In the genomic region with DNA sequence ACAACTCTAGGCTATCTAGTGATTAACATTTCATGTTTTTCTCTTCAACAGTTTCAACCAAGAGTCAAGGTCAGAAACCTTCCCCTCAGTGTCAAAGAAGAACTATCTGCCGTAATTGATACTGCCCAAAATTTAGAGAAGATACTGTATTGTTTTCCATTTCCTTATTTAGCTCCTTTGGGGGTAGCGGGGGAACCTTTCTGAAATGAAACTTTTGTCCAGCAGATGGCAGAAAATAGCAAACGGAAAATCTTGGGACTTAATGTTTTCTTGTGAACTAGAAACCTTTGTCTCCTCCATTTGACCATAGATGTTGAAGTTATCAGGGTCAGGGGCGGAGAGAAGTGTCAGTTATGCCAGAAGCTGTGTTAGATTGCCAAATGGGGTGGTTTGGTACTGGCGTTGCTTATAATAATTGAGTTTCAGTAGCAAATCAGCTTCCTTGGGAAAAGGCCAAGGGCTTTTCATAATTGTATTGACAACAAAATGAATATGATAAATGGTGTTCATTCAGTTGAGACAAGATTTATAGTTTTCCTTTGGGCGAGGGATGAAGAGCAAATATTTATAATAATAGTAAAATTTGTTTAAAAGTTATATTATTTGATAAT, we compare ENCODE assay signal across 9 cellular contexts.
DNase-seq lines count a peak whose midpoint lies in the region; FAIRE-seq and TF ChIP-seq lines count a peak whose summit lies in the region.
"Had no signal": no experiment of that assay in that cellular context is flagged by ENCODE, and none has a peak within 500 bp of the region (broad histone marks: within the 10 kb centered on the region; RNA-seq: fewer than 3 reads in every experiment).

No MANE protein-coding gene starts in this region.

- intact Hi-C loops in activated T-helper 2 cell treated with anti-CD3 and anti-CD28 coated beads, Interferon-gamma antibody, Interleukin-2, Interleukin-4, amounts not matched to agents 10 μg/mL and 5 μg/mL and 100 μg/mL, durations not matched to agents 14 hours and 24 hours and 36 hours (cut with micrococcal nuclease), result loop anchor here (2.0 kb wide), 1 partner anchor 129 kb away; no protein-coding TSS in a partner anchor

- H4K5ac ChIP-seq in H1 (ENCODE audit: insufficient read length, low read depth, low read length), result no peak overlapping the region

- H3K4me1 ChIP-seq in Peyer's patch (no peaks in the 10 kb centered on the region), H1 (replicated peaks in 1 of 4; ENCODE audit: control insufficient read depth in 3 of 4, insufficient read depth in 4 of 4, low read length in 3 of 4) (no peaks in the 10 kb centered on the region)
- H3K4me1 ChIP-seq: BLaER1 treated with 17β-estradiol and CSF1 and Interleukin-3, amounts not matched to agents 10 nM and 100 nM had no signal

- 0 out of 2 replicates have a peak, but pooled peaks cover 4% of the 10 kb centered on the region for H3K4me1 Mint-ChIP-seq in HFFc6 (ENCODE audit: low read depth)
- H3K4me1 Mint-ChIP-seq in nephron progenitor cell, result peaks cover 18% of the 10 kb centered on the region
- H3K4me1 Mint-ChIP-seq in activated T-helper 2 cell treated with anti-CD3 and anti-CD28 coated beads, Interferon-gamma antibody, Interleukin-2, Interleukin-4, amounts not matched to agents 10 μg/mL and 5 μg/mL and 100 μg/mL, durations not matched to agents 14 hours and 24 hours and 36 hours (ENCODE audit: low read depth), result no peaks in the 10 kb centered on the region

- POLR2A ChIA-PET in H1 (lab: Charles Lee; ENCODE audit: partially characterized antibody), result interaction anchor here (0.8 kb wide), 1 partner anchor 181 kb away, joined by 3 read pairs; the partner anchor contains the start of gene NPM1

- peak; percentile 61 to 66 for TF ChIP-seq RAD21 in H1 (IDR thresholded peaks at IDR 0.05 in 1 of 2, conservative IDR thresholded peaks at IDR 0.05 in 1 of 2; ENCODE audit: low read depth in 2 of 2, low read length in 2 of 2)

- H3K27me3 ChIP-seq in Peyer's patch (no peaks in the 10 kb centered on the region), H1 (replicated peaks in 1 of 4; ENCODE audit: control insufficient read depth in 3 of 4, extremely low read depth in 1 of 4, insufficient read depth in 3 of 4, low read length in 3 of 4) (no peaks in the 10 kb centered on the region)
- H3K27me3 ChIP-seq: BLaER1 treated with 17β-estradiol and CSF1 and Interleukin-3, amounts not matched to agents 10 nM and 100 nM had no signal

- no peaks in the 10 kb centered on the region for H3K79me2 ChIP-seq in H1 (ENCODE audit: control insufficient read depth in 1 of 2, insufficient read depth in 2 of 2, low read length in 2 of 2)

- no peak overlapping the region for H2AK5ac ChIP-seq in H1 (ENCODE audit: low read depth, low read length)

- 59% methylated on average over 6 of the region's 6 CpGs; no CpG with 5 or more reads in 1 of the 2 experiments for WGBS in H1 (ENCODE audit: extremely low coverage in 1 of 2, insufficient coverage in 1 of 2, insufficient read length in 1 of 2, insufficient replicate concordance in 2 of 2, low coverage in 1 of 2, low lambda C conversion rate in 2 of 2, missing lambda C conversion rate in 1 of 2), 2 experiments

- no peak overlapping the region for H2BK12ac ChIP-seq in H1 (ENCODE audit: low read depth, low read length)

- peak; percentile 94 for FAIRE-seq in H1 (lab: Jason Lieb, UNC)

- DNase-seq in NCI-H1105 treated with DMSO at 0.1 percent for 48 hours (lab: John Stamatoyannopoulos, UW), result peak; percentile 10
- DNase-seq in NCI-H1105 (lab: John Stamatoyannopoulos, UW), result no peak
- DNase-seq in HFFc6, result peak; percentile 46
- DNase-seq in Peyer's patch, result no peak
- peak; percentile 13 to 47 for DNase-seq in H1 (ENCODE audit: low read depth in 1 of 2, low spot score in 2 of 2)
- DNase-seq in nephron progenitor cell, result peak; percentile 24
- DNase-seq in activated T-helper 2 cell treated with anti-CD3 and anti-CD28 coated beads, Interferon-gamma antibody, Interleukin-2, Interleukin-4, amounts not matched to agents 10 μg/mL and 5 μg/mL and 100 μg/mL, durations not matched to agents 14 hours and 24 hours and 36 hours (ENCODE audit: low spot score), result no peak
- DNase-seq in activated CD4-positive, CD25-positive, alpha-beta regulatory T cell treated with anti-CD3 and anti-CD28 coated beads, Interleukin-2, amount 50 U/mL, for 72 hours, result no peak

- no peak overlapping the region for H3K18ac ChIP-seq in H1 (ENCODE audit: extremely low read depth, low read length)

- CTCF ChIA-PET in H1 (lab: Charles Lee; ENCODE audit: partially characterized antibody), result interaction anchor here (0.6 to 4.6 kb wide), 26 partner anchors 9 to 310 kb away, joined by 3 to 31 read pairs (median 4); no protein-coding TSS in a partner anchor

- H3K4me2 ChIP-seq in H1 (ENCODE audit: insufficient read depth in 1 of 2, low read depth in 2 of 2, low read length in 2 of 2), result no peak overlapping the region
- H3K4me2 ChIP-seq: BLaER1 treated with 17β-estradiol and CSF1 and Interleukin-3, amounts not matched to agents 10 nM and 100 nM had no signal

- no peaks in the 10 kb centered on the region for H3K36me3 ChIP-seq in Peyer's patch
- no peaks in the 10 kb centered on the region for H3K36me3 ChIP-seq in H1 (ENCODE audit: control insufficient read depth in 2 of 4, insufficient read depth in 4 of 4, low read length in 3 of 4)
- H3K36me3 ChIP-seq: BLaER1 treated with 17β-estradiol and CSF1 and Interleukin-3, amounts not matched to agents 10 nM and 100 nM had no signal

- H3K79me1 ChIP-seq in H1 (ENCODE audit: low read depth, low read length), result no peaks in the 10 kb centered on the region

- no peak overlapping the region for H4K91ac ChIP-seq in H1 (replicated peaks; ENCODE audit: insufficient read length, low read length)

- H3K23ac ChIP-seq in H1 (ENCODE audit: insufficient read length), result no peak overlapping the region

- H3K9me3 Mint-ChIP-seq in HFFc6 (no peaks in the 10 kb centered on the region), nephron progenitor cell (no peaks in the 10 kb centered on the region)
- no peaks in the 10 kb centered on the region for H3K9me3 Mint-ChIP-seq in activated T-helper 2 cell treated with anti-CD3 and anti-CD28 coated beads, Interferon-gamma antibody, Interleukin-2, Interleukin-4, amounts not matched to agents 10 μg/mL and 5 μg/mL and 100 μg/mL, durations not matched to agents 14 hours and 24 hours and 36 hours

- H3K4me3 ChIP-seq in Peyer's patch (no peak overlapping the region), H1 (ENCODE audit: extremely low read depth in 1 of 4, insufficient read depth in 2 of 4, low read depth in 3 of 4, low read length in 4 of 4) (no peak overlapping the region)
- H3K4me3 ChIP-seq: BLaER1 treated with 17β-estradiol and CSF1 and Interleukin-3, amounts not matched to agents 10 nM and 100 nM had no signal

- H3K4ac ChIP-seq in H1 (replicated peaks; ENCODE audit: insufficient read length, low read depth, low read length), result no peak overlapping the region

- no peak overlapping the region for H3K14ac ChIP-seq in H1 (ENCODE audit: insufficient read length)

- H3K9ac ChIP-seq in H1 (replicated peaks in 1 of 4; ENCODE audit: extremely low read depth in 1 of 4, low read depth in 3 of 4, low read length in 3 of 4), result no peak overlapping the region
- H3K9ac ChIP-seq: BLaER1 treated with 17β-estradiol and CSF1 and Interleukin-3, amounts not matched to agents 10 nM and 100 nM had no signal

- no peaks in the 10 kb centered on the region for H4K20me1 ChIP-seq in H1 (replicated peaks in 1 of 2; ENCODE audit: control insufficient read depth in 1 of 2, insufficient read depth in 2 of 2, low read length in 2 of 2)
- H4K20me1 ChIP-seq: BLaER1 treated with 17β-estradiol and CSF1 and Interleukin-3, amounts not matched to agents 10 nM and 100 nM had no signal

- H2BK15ac ChIP-seq in H1 (ENCODE audit: low read length), result no peak overlapping the region

- H3K9me3 ChIP-seq in Peyer's patch, result no peaks in the 10 kb centered on the region
- H3K9me3 ChIP-seq in H1 (ENCODE audit: insufficient read depth in 2 of 2, low read depth in 1 of 2, low read length in 1 of 2), result no peaks in the 10 kb centered on the region
- H3K9me3 ChIP-seq: BLaER1 treated with 17β-estradiol and CSF1 and Interleukin-3, amounts not matched to agents 10 nM and 100 nM had no signal

- peak; percentile 85 for TF ChIP-seq CTCF in HFFc6 (IDR thresholded peaks at IDR 0.05)
- peak in 5 of 6 experiments; percentile 23 to 54 (median 44) for TF ChIP-seq CTCF in Peyer's patch (IDR thresholded peaks at IDR 0.05)
- TF ChIP-seq CTCF in H1 (IDR thresholded peaks at IDR 0.05; ENCODE audit: control extremely low read depth in 1 of 3, insufficient read depth in 1 of 3, low read depth in 1 of 3, low read length in 3 of 3), result peak in 2 of 3 experiments; percentile 43 to 57; a peak in 3 of 4 replicates
- peak; percentile 58 for TF ChIP-seq CTCF in nephron progenitor cell (IDR thresholded peaks at IDR 0.05)

- no peak for TF ChIP-seq EP300 in H1 (IDR thresholded peaks at IDR 0.05; ENCODE audit: borderline replicate concordance in 1 of 2, low read depth in 2 of 2, low read length in 2 of 2)

- H3K36me3 Mint-ChIP-seq in HFFc6 (ENCODE audit: low read depth), result no peaks in the 10 kb centered on the region
- no peaks in the 10 kb centered on the region for H3K36me3 Mint-ChIP-seq in nephron progenitor cell (ENCODE audit: low read depth)
- H3K36me3 Mint-ChIP-seq in activated T-helper 2 cell treated with anti-CD3 and anti-CD28 coated beads, Interferon-gamma antibody, Interleukin-2, Interleukin-4, amounts not matched to agents 10 μg/mL and 5 μg/mL and 100 μg/mL, durations not matched to agents 14 hours and 24 hours and 36 hours (ENCODE audit: low read depth), result no peaks in the 10 kb centered on the region

- H3K27ac Mint-ChIP-seq in HFFc6 (no peak overlapping the region), nephron progenitor cell (no peak overlapping the region)
- H3K27ac Mint-ChIP-seq in activated T-helper 2 cell treated with anti-CD3 and anti-CD28 coated beads, Interferon-gamma antibody, Interleukin-2, Interleukin-4, amounts not matched to agents 10 μg/mL and 5 μg/mL and 100 μg/mL, durations not matched to agents 14 hours and 24 hours and 36 hours, result no peak overlapping the region

- H3K23me2 ChIP-seq in H1 (ENCODE audit: low read depth, low read length), result no peaks in the 10 kb centered on the region

- H3K4me3 Mint-ChIP-seq in HFFc6 (no peak overlapping the region), nephron progenitor cell (no peak overlapping the region)
- no peak overlapping the region for H3K4me3 Mint-ChIP-seq in activated T-helper 2 cell treated with anti-CD3 and anti-CD28 coated beads, Interferon-gamma antibody, Interleukin-2, Interleukin-4, amounts not matched to agents 10 μg/mL and 5 μg/mL and 100 μg/mL, durations not matched to agents 14 hours and 24 hours and 36 hours (ENCODE audit: low read depth)

- H2BK5ac ChIP-seq in H1 (ENCODE audit: low read depth, low read length), result no peak overlapping the region

- H2AFZ ChIP-seq in H1 (ENCODE audit: low read length), result no peak overlapping the region

- H3K27ac ChIP-seq in Peyer's patch (no peak overlapping the region), H1 (ENCODE audit: low read depth, low read length) (no peak overlapping the region)
- H3K27ac ChIP-seq: BLaER1 treated with 17β-estradiol and CSF1 and Interleukin-3, amounts not matched to agents 10 nM and 100 nM had no signal

- no peak overlapping the region for H2BK20ac ChIP-seq in H1 (ENCODE audit: low read length)

- no peaks in the 10 kb centered on the region; the same call in 1 of the 2 replicates for H3K27me3 Mint-ChIP-seq in HFFc6 (ENCODE audit: insufficient read depth)
- no peaks in the 10 kb centered on the region for H3K27me3 Mint-ChIP-seq in nephron progenitor cell (ENCODE audit: low read depth, poor library complexity)
- H3K27me3 Mint-ChIP-seq in activated T-helper 2 cell treated with anti-CD3 and anti-CD28 coated beads, Interferon-gamma antibody, Interleukin-2, Interleukin-4, amounts not matched to agents 10 μg/mL and 5 μg/mL and 100 μg/mL, durations not matched to agents 14 hours and 24 hours and 36 hours (ENCODE audit: low read depth), result peaks cover 11% of the 10 kb centered on the region

- TF ChIP-seq POLR2A in Peyer's patch (IDR thresholded peaks at IDR 0.05) (no peak), H1 (IDR thresholded peaks at IDR 0.05; ENCODE audit: control extremely low read depth in 1 of 2, low read depth in 2 of 2, low read length in 2 of 2) (no peak)

- H4K8ac ChIP-seq in H1 (ENCODE audit: extremely low read depth, insufficient read depth, low read length), result no peak overlapping the region

- no peak overlapping the region for H3K56ac ChIP-seq in H1 (replicated peaks; ENCODE audit: insufficient read length, low read depth, low read length)

- no peak overlapping the region for H2BK120ac ChIP-seq in H1 (replicated peaks; ENCODE audit: low read depth, low read length)

Comparison
In these comparisons a context has a peak if more than half of its experiments do, and no peak if none do; other contexts are left out.
1. DNase-seq: peak in NCI-H1105 treated with DMSO at 0.1 percent for 48 hours (single experiment), HFFc6 (single experiment), H1 (2 of 2) and nephron progenitor cell (single experiment); none in NCI-H1105 (single experiment), Peyer's patch (0 of 3), activated T-helper 2 cell treated with anti-CD3 and anti-CD28 coated beads, Interferon-gamma antibody, Interleukin-2, Interleukin-4, amounts not matched to agents 10 μg/mL and 5 μg/mL and 100 μg/mL, durations not matched to agents 14 hours and 24 hours and 36 hours (single experiment) and activated CD4-positive, CD25-positive, alpha-beta regulatory T cell treated with anti-CD3 and anti-CD28 coated beads, Interleukin-2, amount 50 U/mL, for 72 hours (single experiment).
2. Peak in every context shown above with its lines, with median percentiles within 50 percentile points of each other: CTCF ChIP-seq.